1 cellular context compared by ENCODE assay signal in the genomic region with DNA sequence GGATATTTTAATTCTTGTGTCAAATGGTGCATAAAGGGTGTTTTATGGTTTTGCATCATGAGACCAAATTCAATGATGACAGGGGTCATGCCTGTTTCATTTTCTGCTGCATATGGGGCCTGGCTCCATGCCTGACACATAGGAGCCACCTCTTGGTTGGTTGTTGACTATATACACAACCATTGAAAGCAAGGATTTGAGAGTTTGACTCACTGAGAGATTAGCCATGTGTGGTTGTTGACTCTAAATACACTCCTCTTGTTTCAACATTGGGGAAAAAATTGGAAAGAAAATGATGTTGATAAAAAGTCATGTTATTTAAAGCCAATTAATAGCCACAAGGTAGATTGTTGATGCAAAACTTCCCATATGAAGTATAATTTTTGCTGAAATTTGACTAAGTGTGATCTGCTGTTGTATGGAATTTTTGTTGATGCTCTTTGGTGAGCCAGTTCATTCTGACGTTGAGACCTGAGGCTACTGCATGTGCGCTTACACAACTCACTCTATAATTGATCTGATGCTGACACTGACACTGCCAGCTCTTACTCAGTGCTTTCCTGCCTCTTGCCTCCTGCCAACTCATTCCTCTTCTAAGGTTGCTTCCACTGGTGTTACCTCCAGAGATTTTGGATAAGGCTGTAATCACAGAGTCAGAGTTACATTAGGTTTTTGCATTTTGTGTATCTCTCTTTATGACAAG.
TF ChIP-seq lines count a peak whose summit lies in the region.

No MANE protein-coding gene starts in this region.

TF ChIP-seq in IMR-90, 13 proteins besides CTCF, POLR2A, EP300 and RAD21:
- TF ChIP-seq, protein P1, sequence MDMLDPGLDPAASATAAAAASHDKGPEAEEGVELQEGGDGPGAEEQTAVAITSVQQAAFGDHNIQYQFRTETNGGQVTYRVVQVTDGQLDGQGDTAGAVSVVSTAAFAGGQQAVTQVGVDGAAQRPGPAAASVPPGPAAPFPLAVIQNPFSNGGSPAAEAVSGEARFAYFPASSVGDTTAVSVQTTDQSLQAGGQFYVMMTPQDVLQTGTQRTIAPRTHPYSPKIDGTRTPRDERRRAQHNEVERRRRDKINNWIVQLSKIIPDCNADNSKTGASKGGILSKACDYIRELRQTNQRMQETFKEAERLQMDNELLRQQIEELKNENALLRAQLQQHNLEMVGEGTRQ (IDR thresholded peaks at IDR 0.05; ENCODE audit: low read depth, low read length) = no peak
- TF ChIP-seq BHLHE40 (IDR thresholded peaks at IDR 0.05; ENCODE audit: low read depth, low read length) (peak; percentile 69), CEBPB (IDR thresholded peaks at IDR 0.05; ENCODE audit: low read depth, low read length) (peak; percentile 64; the same call in 1 of the 2 replicates)
TF ChIP-seq in IMR-90: peak in this region for 2.
